26 cellular contexts compared by ENCODE assay signal in genomic region chr17:76159157-76159556, GRCh38. TPM values are rescaled to one million over a fixed set of nuclear protein-coding genes. Genes with fewer than 3 reads are reported as not detected.
"Had no signal": no experiment of that assay in that cellular context is flagged by ENCODE, and none has a peak within 500 bp of the region (broad histone marks: within the 10 kb centered on the region; RNA-seq: fewer than 3 reads in every experiment).

No MANE protein-coding gene starts in this region.

- H3K4me1 ChIP-seq: gastroesophageal sphincter, transverse colon had no signal

- H3K27ac Mint-ChIP-seq: activated B cell treated with CpG ODN at 0.5 μM for 24 hours; activated naive CD8-positive, alpha-beta T cell treated with anti-CD3 and anti-CD28 coated beads, Interleukin-2, amount 50 U/mL, for 24 hours; activated T-helper 17 cell treated with anti-CD3 and anti-CD28 coated beads, Interleukin-2, amount 50 U/mL, for 72 hours; T-helper 2 cell treated with Interferon-gamma antibody and Interleukin-4, amounts not matched to agents 5 μg/mL and 100 μg/mL, for 36 hours had no signal

- DNase-seq: activated B cell treated with CpG ODN at 0.5 μM for 24 hours; activated naive CD8-positive, alpha-beta T cell treated with anti-CD3 and anti-CD28 coated beads, Interleukin-2, amount 50 U/mL, for 24 hours; amygdala; caudate nucleus; cortex of kidney; left cardiac atrium; left ventricle myocardium superior; midbrain; naive thymus-derived CD4-positive, alpha-beta T cell; retina; stimulated activated CD4-positive, alpha-beta T cell treated with anti-CD3 and anti-CD28 coated beads, Interleukin-12 subunit alpha, Interleukin-12 subunit beta, amount 100 ng/mL, for 4 hours; stimulated activated CD4-positive, alpha-beta T cell treated with anti-CD3 and anti-CD28 coated beads, Interleukin-4, amount 100 ng/mL, for 1 hour; stimulated activated naive CD8-positive, alpha-beta T cell treated with anti-CD3 and anti-CD28 coated beads, Interleukin-15, Interleukin-2, amounts not matched to agents 100 U/mL and 50 U/mL, for 24 hours; testis; transverse colon had no signal

- H3K4me3 Mint-ChIP-seq: activated B cell treated with CpG ODN at 0.5 μM for 24 hours; activated naive CD8-positive, alpha-beta T cell treated with anti-CD3 and anti-CD28 coated beads, Interleukin-2, amount 50 U/mL, for 24 hours; activated T-helper 17 cell treated with anti-CD3 and anti-CD28 coated beads, Interleukin-2, amount 50 U/mL, for 72 hours; naive thymus-derived CD4-positive, alpha-beta T cell; T-helper 2 cell treated with Interferon-gamma antibody and Interleukin-4, amounts not matched to agents 5 μg/mL and 100 μg/mL, for 36 hours had no signal

- H3K4me1 Mint-ChIP-seq: activated B cell treated with CpG ODN at 0.5 μM for 24 hours had no signal

- H3K27me3 Mint-ChIP-seq: activated naive CD8-positive, alpha-beta T cell treated with anti-CD3 and anti-CD28 coated beads, Interleukin-2, amount 50 U/mL, for 24 hours; activated T-helper 17 cell treated with anti-CD3 and anti-CD28 coated beads, Interleukin-2, amount 50 U/mL, for 72 hours; naive thymus-derived CD4-positive, alpha-beta T cell had no signal

- H3K27me3 ChIP-seq: gastroesophageal sphincter, hepatocyte, neutrophil, testis, transverse colon had no signal

- H3K9me3 Mint-ChIP-seq: activated B cell treated with CpG ODN at 0.5 μM for 24 hours; activated naive CD8-positive, alpha-beta T cell treated with anti-CD3 and anti-CD28 coated beads, Interleukin-2, amount 50 U/mL, for 24 hours; activated T-helper 17 cell treated with anti-CD3 and anti-CD28 coated beads, Interleukin-2, amount 50 U/mL, for 72 hours; T-helper 2 cell treated with Interferon-gamma antibody and Interleukin-4, amounts not matched to agents 5 μg/mL and 100 μg/mL, for 36 hours had no signal

- H3K9me3 ChIP-seq: gastroesophageal sphincter, neutrophil, prostate gland, testis, transverse colon had no signal

- H3K36me3 ChIP-seq: gastroesophageal sphincter, neutrophil, prostate gland had no signal

- H3K27ac ChIP-seq: gastroesophageal sphincter, hepatocyte, neutrophil, prostate gland, skin epidermis, transverse colon had no signal

- H3K4me3 ChIP-seq: gastroesophageal sphincter, hepatocyte, prostate gland, skin epidermis, testis, transverse colon had no signal

RNA-seq across cellular contexts. Expression of gene FOXJ1, which starts 18.1 kb away (rescaled TPM):
- total RNA-seq: endothelial cell of umbilical vein, fibroblast of lung, fibroblast of villous mesenchyme, gastroesophageal sphincter, left cardiac atrium, left ventricle myocardium superior, lung microvascular endothelial cell had no signal
- polyA plus RNA-seq: endothelial cell of umbilical vein, fibroblast of lung had no signal
